Comparison of ENCODE assay signal across 23 cellular contexts in the genomic region with DNA sequence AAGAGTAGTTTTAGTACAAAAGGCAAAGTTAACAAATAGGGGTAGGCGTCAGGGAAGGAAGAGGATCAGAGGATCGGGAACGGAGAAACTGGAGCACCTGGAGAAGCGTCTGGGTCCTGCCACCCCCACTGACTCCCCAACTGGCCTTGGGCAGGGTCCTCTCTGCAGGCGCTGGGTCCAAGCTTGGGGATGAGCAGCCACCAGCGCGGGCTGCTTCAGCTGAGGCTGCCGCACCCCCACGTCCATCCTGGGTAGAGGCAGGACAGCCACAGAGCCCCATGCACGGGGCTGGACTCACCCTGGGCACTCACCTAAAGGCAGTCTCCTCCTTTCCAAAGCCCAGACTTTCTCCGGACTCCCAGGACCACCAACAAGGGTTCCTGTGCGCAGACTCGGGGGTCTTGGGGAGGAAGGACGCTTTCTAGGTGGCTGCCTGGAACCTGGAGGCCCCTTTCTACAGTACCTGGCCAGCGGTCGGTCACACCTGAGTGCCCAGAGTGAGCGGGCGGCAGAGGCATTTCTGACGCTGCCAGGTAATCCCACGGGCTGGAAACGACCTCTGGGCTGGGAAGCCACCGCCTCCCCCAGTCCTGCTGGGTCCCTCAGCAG. TPM values are rescaled to one million over a fixed set of nuclear protein-coding genes. Genes with fewer than 3 reads are reported as not detected.
DNase-seq lines count a peak whose midpoint lies in the region; ATAC-seq, FAIRE-seq and TF ChIP-seq lines count a peak whose summit lies in the region.
"Had no signal": no experiment of that assay in that cellular context is flagged by ENCODE, and none has a peak within 500 bp of the region (broad histone marks: within the 10 kb centered on the region; RNA-seq: fewer than 3 reads in every experiment).

No MANE protein-coding gene starts in this region.

- no peak overlapping the region for H3K4me2 ChIP-seq in endothelial cell of umbilical vein (ENCODE audit: insufficient read depth, low read length)

- peak overlapping the region; percentile 52 for H3K4me3 Mint-ChIP-seq in nephron progenitor cell
- no peak overlapping the region for H3K4me3 Mint-ChIP-seq in CD4-positive, alpha-beta T cell
- H3K4me3 Mint-ChIP-seq: activated T-cell treated with anti-CD3 and anti-CD28 coated beads, Interleukin-2, amount 50 U/mL, for 24 hours; CD4-positive, alpha-beta memory T cell; effector memory CD8-positive, alpha-beta T cell; mesothelial cell of epicardium had no signal

- H3K4me1 ChIP-seq in HEK293 (ENCODE audit: control insufficient read depth, insufficient read depth, low read length) (no peaks in the 10 kb centered on the region), endothelial cell of umbilical vein (ENCODE audit: control insufficient read depth, extremely low read depth, insufficient read depth, low read length) (no peaks in the 10 kb centered on the region), esophagus muscularis mucosa (peaks cover 0 to 19% (median 12%) of the 10 kb centered on the region in 4 donors)

- no peak overlapping the region for H3K9ac ChIP-seq in endothelial cell of umbilical vein (replicated peaks; ENCODE audit: extremely low read depth, insufficient read depth, low read length)

- no peaks in the 10 kb centered on the region for H3K9me3 Mint-ChIP-seq in nephron progenitor cell
- no peaks in the 10 kb centered on the region for H3K9me3 Mint-ChIP-seq in CD4-positive, alpha-beta T cell
- H3K9me3 Mint-ChIP-seq: activated T-cell treated with anti-CD3 and anti-CD28 coated beads, Interleukin-2, amount 50 U/mL, for 24 hours; CD4-positive, alpha-beta memory T cell; effector memory CD8-positive, alpha-beta T cell; IgD-negative memory B cell; mesothelial cell of epicardium; naive thymus-derived CD8-positive, alpha-beta T cell had no signal

- no peaks in the 10 kb centered on the region for H3K36me3 Mint-ChIP-seq in nephron progenitor cell (ENCODE audit: low read depth)
- no peaks in the 10 kb centered on the region for H3K36me3 Mint-ChIP-seq in CD4-positive, alpha-beta T cell (ENCODE audit: low read depth)
- H3K36me3 Mint-ChIP-seq: CD4-positive, alpha-beta memory T cell; IgD-negative memory B cell; mesothelial cell of epicardium had no signal

- peaks cover 58% of the 10 kb centered on the region for H3K4me1 Mint-ChIP-seq in nephron progenitor cell
- H3K4me1 Mint-ChIP-seq in CD4-positive, alpha-beta T cell (ENCODE audit: low read depth): no peaks in the 10 kb centered on the region
- H3K4me1 Mint-ChIP-seq: IgD-negative memory B cell had no signal

- H4K20me1 ChIP-seq in endothelial cell of umbilical vein (replicated peaks; ENCODE audit: control insufficient read depth, extremely low read depth, insufficient read depth, low read length): no peaks in the 10 kb centered on the region

- intact Hi-C loops in endothelial cell of umbilical vein (cut with micrococcal nuclease): loop anchor here (5.0 kb wide), 1 partner anchor 695 kb away; no protein-coding TSS in a partner anchor
- intact Hi-C loops in CD4-positive, alpha-beta T cell (cut with DNase I, micrococcal nuclease): no loop called here
- intact Hi-C loops in esophagus muscularis mucosa (cut with DNase I): no loop called here

- no peak overlapping the region for H3K27ac Mint-ChIP-seq in nephron progenitor cell
- H3K27ac Mint-ChIP-seq in CD4-positive, alpha-beta T cell: no peak overlapping the region
- H3K27ac Mint-ChIP-seq: activated T-cell treated with anti-CD3 and anti-CD28 coated beads, Interleukin-2, amount 50 U/mL, for 24 hours; CD4-positive, alpha-beta memory T cell; effector memory CD8-positive, alpha-beta T cell; IgD-negative memory B cell; mesothelial cell of epicardium; naive thymus-derived CD8-positive, alpha-beta T cell had no signal

- no peak for FAIRE-seq in endothelial cell of umbilical vein (lab: Jason Lieb, UNC)
- FAIRE-seq: colon, GM12878 had no signal

- TF ChIP-seq POLR2A in endothelial cell of umbilical vein (IDR thresholded peaks at IDR 0.05; ENCODE audit: low read depth, low read length) (no peak), esophagus muscularis mucosa (IDR thresholded peaks at IDR 0.05; ENCODE audit: low read depth) (no peak)

- H3K9me3 ChIP-seq in HEK293 (ENCODE audit: control insufficient read depth, insufficient read depth, low read depth, low read length): no peaks in the 10 kb centered on the region
- no peaks in the 10 kb centered on the region for H3K9me3 ChIP-seq in endothelial cell of umbilical vein (replicated peaks; ENCODE audit: control insufficient read depth, insufficient read depth, low read length)
- H3K9me3 ChIP-seq in CD4-positive, alpha-beta T cell (ENCODE audit: control insufficient read depth, low read length): no peaks in the 10 kb centered on the region
- H3K9me3 ChIP-seq in esophagus muscularis mucosa: no peaks in the 10 kb centered on the region
- H3K9me3 ChIP-seq: left lung had no signal

- no TSS peak for BruUV-seq in endothelial cell of umbilical vein (replicated peaks; lab: Mats Ljungman, UMichigan)

- H3K27ac ChIP-seq in HEK293 (ENCODE audit: extremely low read depth, low read depth, low read length) (no peak overlapping the region), endothelial cell of umbilical vein (ENCODE audit: insufficient read depth, low read depth, low read length) (no peak overlapping the region), esophagus muscularis mucosa (replicated peaks in 1 of 4) (no peak overlapping the region)
- no peak overlapping the region for H3K27ac ChIP-seq in CD4-positive, alpha-beta T cell (ENCODE audit: low read depth, low read length)
- H3K27ac ChIP-seq: left lung had no signal

- CTCF ChIA-PET in HEK293 (lab: Yijun Ruan, JAX) (no interaction called here), endothelial cell of umbilical vein (lab: Charles Lee) (interaction anchor here (1.3 kb wide), 1 partner anchor 12 kb away, joined by 4 read pairs; no protein-coding TSS in a partner anchor)
- CTCF ChIA-PET in CD4-positive, alpha-beta T cell (lab: Charles Lee): no interaction called here

- H3K27me3 ChIP-seq in endothelial cell of umbilical vein (ENCODE audit: control insufficient read depth in 2 of 2, insufficient read depth in 2 of 2, low read length in 2 of 2): peaks cover 37 to 38% of the 10 kb centered on the region in 2 experiments
- peaks cover 65% of the 10 kb centered on the region for H3K27me3 ChIP-seq in CD4-positive, alpha-beta T cell (ENCODE audit: control insufficient read depth, insufficient read depth, low read length)
- H3K27me3 ChIP-seq in esophagus muscularis mucosa: peaks cover 0 to 97% (median 36%) of the 10 kb centered on the region in 4 donors

- dilution Hi-C loops in endothelial cell of umbilical vein (cut with MboI; ENCODE audit: extremely low pct_ligation_motif_present, low sequenced_read_pairs): no loop called here

- H3K36me3 ChIP-seq in HEK293 (ENCODE audit: control insufficient read depth in 2 of 2, insufficient read depth in 1 of 2, low read length in 2 of 2) (no peaks in the 10 kb centered on the region), endothelial cell of umbilical vein (ENCODE audit: control insufficient read depth in 2 of 2, extremely low read depth in 1 of 2, insufficient read depth in 2 of 2, low read length in 2 of 2) (no peaks in the 10 kb centered on the region), esophagus muscularis mucosa (no peaks in the 10 kb centered on the region)
- H3K36me3 ChIP-seq: left lung had no signal

- peaks cover 89% of the 10 kb centered on the region for H3K27me3 Mint-ChIP-seq in nephron progenitor cell (ENCODE audit: low read depth, poor library complexity)
- H3K27me3 Mint-ChIP-seq in CD4-positive, alpha-beta T cell: peaks cover 52% of the 10 kb centered on the region

- H3K79me2 ChIP-seq in endothelial cell of umbilical vein (ENCODE audit: control insufficient read depth, insufficient read depth, low read length): no peaks in the 10 kb centered on the region

- no peak for TF ChIP-seq CTCF in HEK293 (tag by site-specific recombination; IDR thresholded peaks at IDR 0.05)
- no peak for TF ChIP-seq CTCF in endothelial cell of umbilical vein (IDR thresholded peaks at IDR 0.05; ENCODE audit: extremely low read depth in 1 of 2, insufficient read depth in 1 of 2, low read depth in 1 of 2, low read length in 2 of 2)
- TF ChIP-seq CTCF in nephron progenitor cell (IDR thresholded peaks at IDR 0.05): no peak
- no peak for TF ChIP-seq CTCF in CD4-positive, alpha-beta T cell (IDR thresholded peaks at IDR 0.05)
- no peak for TF ChIP-seq CTCF in esophagus muscularis mucosa (IDR thresholded peaks at IDR 0.05)

- H3K9me1 ChIP-seq in endothelial cell of umbilical vein (replicated peaks; ENCODE audit: control insufficient read depth, extremely low read depth, insufficient read depth, low read length): no peaks in the 10 kb centered on the region

- POLR2A ChIA-PET in HEK293 (lab: Yijun Ruan, JAX) (interaction anchor here (0.6 to 1.4 kb wide), 3 partner anchors 9 to 47 kb away, joined by 4 to 7 read pairs (median 5); partner anchors contain the start of gene RPS2), endothelial cell of umbilical vein (lab: Charles Lee) (no interaction called here)
- POLR2A ChIA-PET in CD4-positive, alpha-beta T cell (lab: Charles Lee): interaction anchor here (0.7 kb wide), 1 partner anchor 12 kb away, joined by 3 read pairs; no protein-coding TSS in a partner anchor

- no peak for ATAC-seq in CD4-positive, alpha-beta T cell (ENCODE audit: poor library complexity)
- no peak for ATAC-seq in GM21423 (IDR thresholded peaks at IDR 0.05; ENCODE audit: unreplicated experiment)
- ATAC-seq: effector memory CD8-positive, alpha-beta T cell; GM12878; left lung; naive thymus-derived CD8-positive, alpha-beta T cell; sciatic nerve had no signal

- no peak overlapping the region for H2AFZ ChIP-seq in endothelial cell of umbilical vein (ENCODE audit: low read depth, low read length)

- H3K4me3 ChIP-seq in HEK293 (ENCODE audit: low read depth, low read length) (no peak overlapping the region), endothelial cell of umbilical vein (replicated peaks in 1 of 3; ENCODE audit: insufficient read depth in 1 of 3, low read depth in 1 of 3, low read length in 3 of 3) (no peak overlapping the region), esophagus muscularis mucosa (no peak overlapping the region)
- H3K4me3 ChIP-seq: GM12878, left lung had no signal

- no peak for TF ChIP-seq EP300 in esophagus muscularis mucosa (IDR thresholded peaks at IDR 0.05)

- DNase-seq in COLO668 (lab: John Stamatoyannopoulos, UW; ENCODE audit: unreplicated experiment) (peak; percentile 31), endothelial cell of umbilical vein (ENCODE audit: low read depth, low spot score) (no peak), nephron progenitor cell (no peak), esophagus muscularis mucosa (ENCODE audit: extremely low spot score) (no peak)
- DNase-seq in activated CD4-positive, alpha-beta T cell treated with anti-CD3 and anti-CD28 coated beads, Interleukin-2, amount 50 U/mL, for 48 hours: no peak
- DNase-seq in CD4-positive, alpha-beta T cell: no peak
- DNase-seq: activated CD4-positive, CD25-positive, alpha-beta regulatory T cell treated with anti-CD3 and anti-CD28 coated beads, Interleukin-2, amount 50 U/mL, for 72 hours; activated CD8-positive, alpha-beta memory T cell treated with anti-CD3 and anti-CD28 coated beads for 24 hours; activated T-cell treated with anti-CD3 and anti-CD28 coated beads, Interleukin-2, amount 50 U/mL, for 24 hours; CD4-positive, alpha-beta memory T cell; effector memory CD8-positive, alpha-beta T cell; left lung; naive thymus-derived CD8-positive, alpha-beta T cell; NCI-H2171 treated with DMSO at 0.1 percent for 48 hours; SHP77 treated with DMSO at 0.1 percent for 48 hours had no signal

- 8% methylated on average over 12 of the region's 22 CpGs for WGBS in esophagus muscularis mucosa

RNA-seq across cellular contexts. Expression of gene HS3ST6, which starts 1.1 kb away (rescaled TPM):
- not detected in 2 replicates for total RNA-seq in endothelial cell of umbilical vein
- not detected in 2 replicates for polyA plus RNA-seq in endothelial cell of umbilical vein
- not detected in 2 replicates for polyA plus RNA-seq in endothelial cell of umbilical vein (2011; cell fraction: cytosol; rRNA removed)
- not detected in 2 replicates for polyA plus RNA-seq in endothelial cell of umbilical vein (2011; cell fraction: nucleus; rRNA removed)
- polyA plus RNA-seq in endothelial cell of umbilical vein (2012): not detected in 2 replicates
- not detected in 2 replicates for polyA minus RNA-seq in endothelial cell of umbilical vein
- polyA minus RNA-seq in endothelial cell of umbilical vein (2011; cell fraction: cytosol; rRNA and poly(A)+ RNA removed): not detected
- not detected in 2 replicates for polyA minus RNA-seq in endothelial cell of umbilical vein (2011; cell fraction: nucleus; rRNA and poly(A)+ RNA removed)
- not detected for total RNA-seq in CD4-positive, alpha-beta T cell
- not detected for total RNA-seq in esophagus muscularis mucosa
- total RNA-seq: CD4-positive, alpha-beta memory T cell; GM12878; M059J; naive thymus-derived CD8-positive, alpha-beta T cell; sciatic nerve had no signal
- polyA plus RNA-seq: CD4-positive, alpha-beta memory T cell; GM12878; IgD-negative memory B cell; naive thymus-derived CD8-positive, alpha-beta T cell had no signal

RNA-seq across cellular contexts. Expression of gene MSRB1, which starts 25.8 kb away (rescaled TPM):
- total RNA-seq in endothelial cell of umbilical vein (20.7 and 25.0 TPM in 2 replicates), esophagus muscularis mucosa (10 to 100 TPM; 46.0 to 78.7 (median 53.1) TPM)
- 42.1 and 54.6 TPM in 2 replicates for polyA plus RNA-seq in endothelial cell of umbilical vein
- polyA plus RNA-seq in endothelial cell of umbilical vein (2011; cell fraction: cytosol; rRNA removed): 36.9 and 41.4 TPM in 2 replicates
- polyA plus RNA-seq in endothelial cell of umbilical vein (2011; cell fraction: nucleus; rRNA removed): 11.0 and 14.4 TPM in 2 replicates
- 31.7 and 31.9 TPM in 2 replicates for polyA plus RNA-seq in endothelial cell of umbilical vein (2012)
- 28.6 and 30.2 TPM in 2 replicates for polyA minus RNA-seq in endothelial cell of umbilical vein
- polyA minus RNA-seq in endothelial cell of umbilical vein (2011; cell fraction: cytosol; rRNA and poly(A)+ RNA removed): 19.6 TPM
- 4.9 and 5.0 TPM in 2 replicates for polyA minus RNA-seq in endothelial cell of umbilical vein (2011; cell fraction: nucleus; rRNA and poly(A)+ RNA removed)
- total RNA-seq in CD4-positive, alpha-beta T cell: 1 to 10 TPM; 2.3 to 2.4 TPM

RNA-seq across cellular contexts. Expression of gene RPL3L, which starts 37.3 kb away (rescaled TPM):
- not detected in 2 replicates for total RNA-seq in endothelial cell of umbilical vein
- polyA plus RNA-seq in endothelial cell of umbilical vein: not detected in 2 replicates
- polyA plus RNA-seq in endothelial cell of umbilical vein (2011; cell fraction: cytosol; rRNA removed): not detected in 2 replicates
- polyA plus RNA-seq in endothelial cell of umbilical vein (2011; cell fraction: nucleus; rRNA removed): not detected in 2 replicates
- not detected in 2 replicates for polyA plus RNA-seq in endothelial cell of umbilical vein (2012)
- not detected in 2 replicates for polyA minus RNA-seq in endothelial cell of umbilical vein
- polyA minus RNA-seq in endothelial cell of umbilical vein (2011; cell fraction: cytosol; rRNA and poly(A)+ RNA removed): 2.6 TPM
- polyA minus RNA-seq in endothelial cell of umbilical vein (2011; cell fraction: nucleus; rRNA and poly(A)+ RNA removed): not detected in 2 replicates
- not detected for total RNA-seq in CD4-positive, alpha-beta T cell
- total RNA-seq in esophagus muscularis mucosa: not detected
- total RNA-seq: CD4-positive, alpha-beta memory T cell; GM12878; M059J; mesothelial cell of epicardium; naive thymus-derived CD8-positive, alpha-beta T cell; sciatic nerve had no signal
- polyA plus RNA-seq: CD4-positive, alpha-beta memory T cell; IgD-negative memory B cell; naive thymus-derived CD8-positive, alpha-beta T cell had no signal

RNA-seq across cellular contexts. Expression of gene NDUFB10, which starts 42.2 kb away (rescaled TPM):
- total RNA-seq in endothelial cell of umbilical vein (124 and 144 TPM in 2 replicates), esophagus muscularis mucosa (100 to 1,000 TPM; 249 to 381 (median 295) TPM)
- 167 and 192 TPM in 2 replicates for polyA plus RNA-seq in endothelial cell of umbilical vein
- polyA plus RNA-seq in endothelial cell of umbilical vein (2011; cell fraction: cytosol; rRNA removed): 174 and 195 TPM in 2 replicates
- polyA plus RNA-seq in endothelial cell of umbilical vein (2011; cell fraction: nucleus; rRNA removed): 52.2 and 65.4 TPM in 2 replicates
- 171 and 179 TPM in 2 replicates for polyA plus RNA-seq in endothelial cell of umbilical vein (2012)
- polyA minus RNA-seq in endothelial cell of umbilical vein: 78.1 and 86.3 TPM in 2 replicates
- polyA minus RNA-seq in endothelial cell of umbilical vein (2011; cell fraction: cytosol; rRNA and poly(A)+ RNA removed): 204 TPM
- 15.7 and 31.7 TPM in 2 replicates for polyA minus RNA-seq in endothelial cell of umbilical vein (2011; cell fraction: nucleus; rRNA and poly(A)+ RNA removed)
- total RNA-seq in CD4-positive, alpha-beta T cell: 10 to 100 TPM; 40.7 to 41.1 TPM

RNA-seq across cellular contexts. Expression of gene MEIOB, which starts 45.2 kb away (rescaled TPM):
- total RNA-seq in endothelial cell of umbilical vein: not detected in 2 replicates
- polyA plus RNA-seq in endothelial cell of umbilical vein: 0.04 TPM in 1 of 2 replicates, not detected in the other
- 0.05 and 0.13 TPM in 2 replicates for polyA plus RNA-seq in endothelial cell of umbilical vein (2011; cell fraction: cytosol; rRNA removed)
- 0.15 and 0.18 TPM in 2 replicates for polyA plus RNA-seq in endothelial cell of umbilical vein (2011; cell fraction: nucleus; rRNA removed)
- polyA plus RNA-seq in endothelial cell of umbilical vein (2012): 0.12 TPM in 1 of 2 replicates, not detected in the other
- polyA minus RNA-seq in endothelial cell of umbilical vein: 0.81 TPM in 1 of 2 replicates, not detected in the other
- polyA minus RNA-seq in endothelial cell of umbilical vein (2011; cell fraction: cytosol; rRNA and poly(A)+ RNA removed): not detected
- not detected in 2 replicates for polyA minus RNA-seq in endothelial cell of umbilical vein (2011; cell fraction: nucleus; rRNA and poly(A)+ RNA removed)
- not detected for total RNA-seq in CD4-positive, alpha-beta T cell
- not detected for total RNA-seq in esophagus muscularis mucosa
- total RNA-seq: CD4-positive, alpha-beta memory T cell; left lung; mesothelial cell of epicardium; naive thymus-derived CD8-positive, alpha-beta T cell; sciatic nerve had no signal
- polyA plus RNA-seq: CD4-positive, alpha-beta memory T cell; IgD-negative memory B cell; naive thymus-derived CD8-positive, alpha-beta T cell had no signal
